8 cellular contexts compared by ENCODE assay signal in genomic region chr4:6278801-6279197, GRCh38. TPM values are rescaled to one million over a fixed set of nuclear protein-coding genes. Genes with fewer than 3 reads are reported as not detected.
DNase-seq lines count a peak whose midpoint lies in the region; ATAC-seq and TF ChIP-seq lines count a peak whose summit lies in the region.

No MANE protein-coding gene starts in this region.

- H3K4me1 ChIP-seq in testis: peaks cover 76% of the 10 kb centered on the region

- no peak for TF ChIP-seq POLR2A in testis (IDR thresholded peaks at IDR 0.05)

- no peak for TF ChIP-seq CTCF in GM06990 (IDR thresholded peaks at IDR 0.05; ENCODE audit: insufficient read depth, low read length, poor library complexity, severe bottlenecking)
- TF ChIP-seq CTCF in fibroblast of the aortic adventitia (IDR thresholded peaks at IDR 0.05; ENCODE audit: insufficient read depth, low read length): no peak
- no peak for TF ChIP-seq CTCF in testis (IDR thresholded peaks at IDR 0.05)

- H3K27ac ChIP-seq in testis: peak overlapping the region; percentile 78 to 85

- no peak overlapping the region for H3K4me3 ChIP-seq in GM06990 (replicated peaks; ENCODE audit: low read depth, low read length)
- no peak overlapping the region for H3K4me3 ChIP-seq in fibroblast of the aortic adventitia (ENCODE audit: low read depth, low read length)
- H3K4me3 ChIP-seq in testis: no peak overlapping the region

- no peaks in the 10 kb centered on the region for H3K9me3 ChIP-seq in testis

- DNase-seq in GM06990 (ENCODE audit: extremely low read depth, insufficient read length): peak; percentile 63
- peak; percentile 74 for DNase-seq in fibroblast of the aortic adventitia (ENCODE audit: low read depth)
- DNase-seq in testis: peak; percentile 87
- no peak for DNase-seq in NCI-H1417 (lab: John Stamatoyannopoulos, UW)
- DNase-seq in stimulated activated CD4-positive, alpha-beta T cell treated with anti-CD3 and anti-CD28 coated beads, Interleukin-4, amount 100 ng/mL, for 4 hours: no peak
- no peak for DNase-seq in COLO829 (ENCODE audit: low spot score)

- intact Hi-C loops in testis (cut with DNase I; ENCODE audit: low total_unique reads): no loop called here

- ATAC-seq in GM21381 (IDR thresholded peaks at IDR 0.05; ENCODE audit: unreplicated experiment): peak; percentile 97
- peak; percentile 89 for ATAC-seq in HG03571 (IDR thresholded peaks at IDR 0.05; ENCODE audit: unreplicated experiment)

- 19 to 50% methylated on average over 5 to 10 of the region's 10 CpGs for WGBS in testis, 2 donors

- H3K27me3 ChIP-seq in GM06990 (replicated peaks; ENCODE audit: control insufficient read depth, insufficient read depth, low read length): no peaks in the 10 kb centered on the region
- no peaks in the 10 kb centered on the region for H3K27me3 ChIP-seq in testis

- H3K36me3 ChIP-seq in GM06990 (ENCODE audit: control insufficient read depth, insufficient read depth, low read length) (peaks cover 2% of the 10 kb centered on the region), testis (ENCODE audit: low read depth, missing control alignments) (no peaks in the 10 kb centered on the region)

RNA-seq across cellular contexts. Expression of gene WFS1, which starts 9.1 kb away (rescaled TPM):
- total RNA-seq in fibroblast of the aortic adventitia (ENCODE audit: low replicate concordance) (9.7 and 14.3 TPM in 2 replicates), testis (100 to 1,000 TPM; 124 to 202 TPM)
- polyA plus RNA-seq in testis (ENCODE audit: insufficient read depth, low read depth, low replicate concordance): 80.4 TPM

Comparison
In these comparisons a context has a peak if more than half of its experiments do, and no peak if none do; other contexts are left out.
1. DNase-seq: peak in GM06990 (single experiment), fibroblast of the aortic adventitia (single experiment) and testis (single experiment); none in NCI-H1417 (0 of 3), stimulated activated CD4-positive, alpha-beta T cell treated with anti-CD3 and anti-CD28 coated beads, Interleukin-4, amount 100 ng/mL, for 4 hours (0 of 2) and COLO829 (single experiment).